ENCODE assay signal across 8 cellular contexts in the genomic region with DNA sequence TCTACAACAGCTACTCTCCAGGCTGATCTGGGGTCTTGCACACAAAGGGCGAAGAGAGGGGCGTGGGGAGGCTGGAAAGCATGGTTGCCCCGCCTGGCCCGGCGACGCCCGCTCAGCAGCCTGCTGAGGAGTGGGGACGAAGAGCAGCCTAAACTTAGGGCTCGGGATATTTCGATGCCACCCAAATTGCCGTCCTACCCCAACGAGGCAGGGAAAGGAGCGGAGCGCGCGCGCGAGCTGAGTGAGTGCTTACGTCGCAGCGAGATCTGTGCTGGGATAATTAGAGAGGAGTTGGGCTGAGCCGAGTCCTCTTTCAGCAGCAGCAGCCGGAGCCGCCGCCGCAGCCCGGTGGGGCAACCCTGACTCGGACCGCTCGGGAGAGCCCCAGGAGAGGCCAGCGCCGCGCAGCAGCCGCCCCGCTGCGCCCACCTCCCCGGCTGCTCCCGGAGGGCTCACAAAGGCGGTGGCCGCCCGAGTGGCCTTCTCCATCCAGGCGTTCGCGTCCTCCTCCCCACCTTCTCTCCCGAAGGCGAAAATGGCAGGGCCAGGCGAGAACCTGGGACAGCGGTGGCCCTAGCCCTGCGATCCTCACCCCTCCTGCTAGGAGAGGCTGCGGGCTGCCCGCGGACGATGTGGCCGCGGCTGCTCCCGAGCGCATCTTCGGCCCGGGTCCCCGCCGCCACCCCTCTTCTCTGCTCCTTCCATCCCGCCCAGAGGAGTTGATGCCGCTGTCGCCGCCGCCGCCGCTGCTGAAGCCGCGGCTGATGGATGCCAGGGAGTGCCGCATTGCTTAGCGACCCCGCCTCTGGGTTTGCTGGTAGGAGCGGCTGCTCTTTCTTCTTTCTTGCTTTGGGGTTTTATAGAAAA. TPM values are rescaled to one million over a fixed set of nuclear protein-coding genes. Genes with fewer than 3 reads are reported as not detected.
DNase-seq lines count a peak whose midpoint lies in the region; ATAC-seq and TF ChIP-seq lines count a peak whose summit lies in the region.

A gene with protein sequence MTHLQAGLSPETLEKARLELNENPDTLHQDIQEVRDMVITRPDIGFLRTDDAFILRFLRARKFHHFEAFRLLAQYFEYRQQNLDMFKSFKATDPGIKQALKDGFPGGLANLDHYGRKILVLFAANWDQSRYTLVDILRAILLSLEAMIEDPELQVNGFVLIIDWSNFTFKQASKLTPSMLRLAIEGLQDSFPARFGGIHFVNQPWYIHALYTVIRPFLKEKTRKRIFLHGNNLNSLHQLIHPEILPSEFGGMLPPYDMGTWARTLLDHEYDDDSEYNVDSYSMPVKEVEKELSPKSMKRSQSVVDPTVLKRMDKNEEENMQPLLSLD (plus strand): TSS at position 306 of the 867 bp plus-strand sequence. CDS start 1,543 bp downstream, outside the sequence.

- no peak within 1 kb of the TSS for H3K27ac Mint-ChIP-seq in stimulated activated effector memory CD8-positive, alpha-beta T cell treated with anti-CD3 and anti-CD28 coated beads, Interleukin-12 subunit alpha, Interleukin-12 subunit beta, amount 100 ng/mL, for 72 hours
- H3K27ac Mint-ChIP-seq in activated naive CD8-positive, alpha-beta T cell treated with anti-CD3 and anti-CD28 coated beads, Interleukin-2, amount 50 U/mL, for 24 hours = no peak within 1 kb of the TSS

- H3K4me3 ChIP-seq in IMR-90 (ENCODE audit: insufficient read depth, low read depth, low read length) (no peak within 1 kb of the TSS; the same call in 1 of the 2 replicates), iPS-11a (ENCODE audit: low read depth, low read length) (peak within 1 kb of the TSS; percentile 71)

- peaks cover 2% of the 10 kb centered on the region; the same call in 1 of the 2 replicates for H3K27me3 ChIP-seq in IMR-90 (ENCODE audit: control insufficient read depth, insufficient read depth, low read length)

- H3K9ac ChIP-seq in IMR-90 (ENCODE audit: low read depth, low read length) = no peak within 1 kb of the TSS

- 0% methylated on average over 5 of the region's 74 CpGs; no CpG with 5 or more reads in 1 of the 2 experiments for WGBS in IMR-90 (ENCODE audit: extremely low coverage in 2 of 2, insufficient read length in 1 of 2), 2 experiments

- dilution Hi-C loops in IMR-90 (cut with HindIII; ENCODE audit: low sequenced_read_pairs, unreplicated experiment) = no loop called here

- H2BK5ac ChIP-seq in IMR-90 (ENCODE audit: low read depth, low read length, poor library complexity, severe bottlenecking) = no peak within 1 kb of the TSS

- H3K9me1 ChIP-seq in IMR-90 (ENCODE audit: insufficient read depth, low read length) = no peaks in the 10 kb centered on the region

- ATAC-seq in IMR-90 (ENCODE audit: low read depth) (no peak), GM18909 (IDR thresholded peaks at IDR 0.05; ENCODE audit: poor library complexity, unreplicated experiment) (no peak), HG02678 (IDR thresholded peaks at IDR 0.05; ENCODE audit: unreplicated experiment) (no peak), GM19397 (IDR thresholded peaks at IDR 0.05; ENCODE audit: unreplicated experiment) (no peak)
- ATAC-seq in stimulated activated effector memory CD8-positive, alpha-beta T cell treated with anti-CD3 and anti-CD28 coated beads, Interleukin-12 subunit alpha, Interleukin-12 subunit beta, amount 100 ng/mL, for 72 hours = peak; percentile 37
- no peak for ATAC-seq in activated naive CD8-positive, alpha-beta T cell treated with anti-CD3 and anti-CD28 coated beads, Interleukin-2, amount 50 U/mL, for 24 hours

- H3K23ac ChIP-seq in IMR-90 (ENCODE audit: low read depth, low read length) = no peak within 1 kb of the TSS

- H3K27me3 Mint-ChIP-seq in activated naive CD8-positive, alpha-beta T cell treated with anti-CD3 and anti-CD28 coated beads, Interleukin-2, amount 50 U/mL, for 24 hours = peaks cover 31% of the 10 kb centered on the region

- CTCF ChIA-PET in IMR-90 (lab: Yijun Ruan, JAX) = no interaction called here

- H3K56ac ChIP-seq in IMR-90 (ENCODE audit: extremely low read depth, insufficient read depth, low read length) = no peak within 1 kb of the TSS

- H4K20me1 ChIP-seq in IMR-90 (ENCODE audit: insufficient read depth, low read length) = no peaks in the 10 kb centered on the region

- peaks cover 8% of the 10 kb centered on the region for H3K9me3 Mint-ChIP-seq in stimulated activated effector memory CD8-positive, alpha-beta T cell treated with anti-CD3 and anti-CD28 coated beads, Interleukin-12 subunit alpha, Interleukin-12 subunit beta, amount 100 ng/mL, for 72 hours
- H3K9me3 Mint-ChIP-seq in activated naive CD8-positive, alpha-beta T cell treated with anti-CD3 and anti-CD28 coated beads, Interleukin-2, amount 50 U/mL, for 24 hours = peaks cover 5% of the 10 kb centered on the region

- POLR2A ChIA-PET in IMR-90 (lab: Charles Lee; ENCODE audit: unreplicated experiment) = no interaction called here

- intact Hi-C loops in IMR-90 (cut with micrococcal nuclease) = no loop called here

- in situ Hi-C loops in IMR-90 (cut with MboI; ENCODE audit: low sequenced_read_pairs) = no loop called here

- no peak within 1 kb of the TSS for H4K8ac ChIP-seq in IMR-90 (ENCODE audit: low read depth in 2 of 2, low read length in 2 of 2)

- no peak within 1 kb of the TSS for H4K5ac ChIP-seq in IMR-90 (ENCODE audit: low read depth, low read length)

- no peaks in the 10 kb centered on the region for H3K4me1 ChIP-seq in IMR-90 (ENCODE audit: control insufficient read depth, insufficient read depth, low read length)

- H3K4me2 ChIP-seq in IMR-90 (ENCODE audit: low read depth, low read length) = peak within 1 kb of the TSS; percentile 31; the same call in 1 of the 2 replicates

- no peaks in the 10 kb centered on the region for H3K79me1 ChIP-seq in IMR-90 (ENCODE audit: low read depth in 1 of 2, low read length in 2 of 2)

- no peak within 1 kb of the TSS for H2AK5ac ChIP-seq in IMR-90 (ENCODE audit: low read depth, low read length)

- H3K4me1 Mint-ChIP-seq in stimulated activated effector memory CD8-positive, alpha-beta T cell treated with anti-CD3 and anti-CD28 coated beads, Interleukin-12 subunit alpha, Interleukin-12 subunit beta, amount 100 ng/mL, for 72 hours = no peaks in the 10 kb centered on the region
- no peaks in the 10 kb centered on the region for H3K4me1 Mint-ChIP-seq in activated naive CD8-positive, alpha-beta T cell treated with anti-CD3 and anti-CD28 coated beads, Interleukin-2, amount 50 U/mL, for 24 hours

- H3K27ac ChIP-seq in IMR-90 (ENCODE audit: insufficient read depth, low read length) = no peak within 1 kb of the TSS

- H3K36me3 Mint-ChIP-seq in stimulated activated effector memory CD8-positive, alpha-beta T cell treated with anti-CD3 and anti-CD28 coated beads, Interleukin-12 subunit alpha, Interleukin-12 subunit beta, amount 100 ng/mL, for 72 hours = no peaks in the 10 kb centered on the region
- no peaks in the 10 kb centered on the region for H3K36me3 Mint-ChIP-seq in activated naive CD8-positive, alpha-beta T cell treated with anti-CD3 and anti-CD28 coated beads, Interleukin-2, amount 50 U/mL, for 24 hours (ENCODE audit: low read depth)

- H2BK120ac ChIP-seq in IMR-90 (ENCODE audit: low read depth, low read length) = no peak within 1 kb of the TSS

- BruUV-seq in IMR-90 (replicated peaks; lab: Mats Ljungman, UMichigan) = no TSS peak

- H3K9me3 ChIP-seq in IMR-90 (ENCODE audit: control insufficient read depth, insufficient read depth, low read length) = no peaks in the 10 kb centered on the region; the same call in 1 of the 2 replicates

- no peak within 1 kb of the TSS for H3K14ac ChIP-seq in IMR-90 (replicated peaks; ENCODE audit: low read depth, low read length)

- H3K36me3 ChIP-seq in IMR-90 (ENCODE audit: control insufficient read depth, insufficient read depth, low read length) = no peaks in the 10 kb centered on the region

- no peak within 1 kb of the TSS for H2AK9ac ChIP-seq in IMR-90 (replicated peaks; ENCODE audit: low read depth, low read length, poor library complexity)

- no peak within 1 kb of the TSS for H3K4me3 Mint-ChIP-seq in stimulated activated effector memory CD8-positive, alpha-beta T cell treated with anti-CD3 and anti-CD28 coated beads, Interleukin-12 subunit alpha, Interleukin-12 subunit beta, amount 100 ng/mL, for 72 hours
- H3K4me3 Mint-ChIP-seq in activated naive CD8-positive, alpha-beta T cell treated with anti-CD3 and anti-CD28 coated beads, Interleukin-2, amount 50 U/mL, for 24 hours = no peak within 1 kb of the TSS

- H3K18ac ChIP-seq in IMR-90 (ENCODE audit: low read depth, low read length) = no peak within 1 kb of the TSS

- DNase-seq in IMR-90 = no peak
- peak; percentile 64 for DNase-seq in T1000 (lab: John Stamatoyannopoulos, UW)
- no peak for DNase-seq in stimulated activated effector memory CD8-positive, alpha-beta T cell treated with anti-CD3 and anti-CD28 coated beads, Interleukin-12 subunit alpha, Interleukin-12 subunit beta, amount 100 ng/mL, for 72 hours (ENCODE audit: low spot score in 2 of 2)
- DNase-seq in activated naive CD8-positive, alpha-beta T cell treated with anti-CD3 and anti-CD28 coated beads, Interleukin-2, amount 50 U/mL, for 24 hours = no peak

- H2AFZ ChIP-seq in IMR-90 (replicated peaks; ENCODE audit: low read length, poor library complexity) = peak within 1 kb of the TSS; percentile 70

- H3K4ac ChIP-seq in IMR-90 (ENCODE audit: low read depth, low read length) = no peak within 1 kb of the TSS

- no peak within 1 kb of the TSS for H4K91ac ChIP-seq in IMR-90 (ENCODE audit: insufficient read depth, low read depth, low read length)

- no peak within 1 kb of the TSS for H2BK15ac ChIP-seq in IMR-90 (ENCODE audit: low read depth, low read length)

- no peak within 1 kb of the TSS for H2BK20ac ChIP-seq in IMR-90 (ENCODE audit: low read depth, low read length)

- TF ChIP-seq CTCF in IMR-90 (conservative IDR thresholded peaks at IDR 0.05; ENCODE audit: low read depth, low read length) = no peak

- no peak for TF ChIP-seq POLR2A in IMR-90 (IDR thresholded peaks at IDR 0.05; ENCODE audit: low read depth, low read length)

- no peak for TF ChIP-seq RAD21 in IMR-90 (IDR thresholded peaks at IDR 0.05; ENCODE audit: low read length)

TF ChIP-seq in IMR-90, 13 proteins besides CTCF, POLR2A, EP300 and RAD21 (continues in another document):
- TF ChIP-seq MAZ (IDR thresholded peaks at IDR 0.05; ENCODE audit: borderline replicate concordance, low read depth, low read length) = no peak
- no peak for TF ChIP-seq CHD1 (IDR thresholded peaks at IDR 0.05; ENCODE audit: low read depth, low read length)
- TF ChIP-seq, protein P1, sequence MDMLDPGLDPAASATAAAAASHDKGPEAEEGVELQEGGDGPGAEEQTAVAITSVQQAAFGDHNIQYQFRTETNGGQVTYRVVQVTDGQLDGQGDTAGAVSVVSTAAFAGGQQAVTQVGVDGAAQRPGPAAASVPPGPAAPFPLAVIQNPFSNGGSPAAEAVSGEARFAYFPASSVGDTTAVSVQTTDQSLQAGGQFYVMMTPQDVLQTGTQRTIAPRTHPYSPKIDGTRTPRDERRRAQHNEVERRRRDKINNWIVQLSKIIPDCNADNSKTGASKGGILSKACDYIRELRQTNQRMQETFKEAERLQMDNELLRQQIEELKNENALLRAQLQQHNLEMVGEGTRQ (IDR thresholded peaks at IDR 0.05; ENCODE audit: low read depth, low read length) = no peak
- no peak for TF ChIP-seq NFE2L2 (IDR thresholded peaks at IDR 0.05; ENCODE audit: low read depth, low read length)

RNA-seq across cellular contexts. Expression of the gene that starts here (rescaled TPM):
- not detected in 2 replicates for total RNA-seq in IMR-90 (2012; rRNA removed)
- 0.02 TPM in 1 of 2 replicates, not detected in the other for polyA plus RNA-seq in IMR-90 (2012; rRNA removed)
- polyA plus RNA-seq in IMR-90 (2012; cell fraction: cytosol; rRNA removed) = not detected in 2 replicates
- not detected in 2 replicates for polyA plus RNA-seq in IMR-90 (2012; cell fraction: nucleus; rRNA removed; ENCODE audit: low replicate concordance)
